14 cellular contexts compared by ENCODE assay signal in genomic region chr10:122420624-122421007, GRCh38. TPM values are rescaled to one million over a fixed set of nuclear protein-coding genes. Genes with fewer than 3 reads are reported as not detected.
DNase-seq lines count a peak whose midpoint lies in the region; ATAC-seq and TF ChIP-seq lines count a peak whose summit lies in the region.
"Had no signal": no experiment of that assay in that cellular context is flagged by ENCODE, and none has a peak within 500 bp of the region (broad histone marks: within the 10 kb centered on the region; RNA-seq: fewer than 3 reads in every experiment).

No MANE protein-coding gene starts in this region.

- H2AFZ ChIP-seq in MM.1S (ENCODE audit: low read length), result no peak overlapping the region

- ATAC-seq in activated B cell treated with CpG ODN at 0.5 μM for 24 hours (ENCODE audit: low read depth) (no peak), foreskin keratinocyte (peak; percentile 59)
- peak; percentile 29 for ATAC-seq in stimulated activated naive CD8-positive, alpha-beta T cell treated with anti-CD3 and anti-CD28 coated beads, Interleukin-15, amount 100 ng/mL, for 72 hours
- ATAC-seq: pancreas, PC-3 had no signal

- H3K9me3 Mint-ChIP-seq in activated T-cell treated with anti-CD3 and anti-CD28 coated beads, Interleukin-2, amount 50 U/mL, for 24 hours, result no peaks in the 10 kb centered on the region
- peaks cover 2% of the 10 kb centered on the region for H3K9me3 Mint-ChIP-seq in activated B cell treated with CpG ODN at 0.5 μM for 24 hours
- peaks cover 0 to 5% of the 10 kb centered on the region in 2 donors for H3K9me3 Mint-ChIP-seq in stimulated activated naive CD8-positive, alpha-beta T cell treated with anti-CD3 and anti-CD28 coated beads, Interleukin-15, amount 100 ng/mL, for 72 hours

- no peaks in the 10 kb centered on the region for H3K36me3 ChIP-seq in MM.1S (replicated peaks; ENCODE audit: insufficient read depth, low read length)

- H3K9ac ChIP-seq in MM.1S (ENCODE audit: low read length), result no peak overlapping the region

- DNase-seq in activated T-cell treated with anti-CD3 and anti-CD28 coated beads, Interleukin-2, amount 50 U/mL, for 24 hours, result no peak
- DNase-seq in activated T-cell treated with anti-CD3 and anti-CD28 coated beads, Interleukin-2, amount 50 U/mL, for 48 hours, result no peak
- DNase-seq in activated B cell treated with CpG ODN at 0.5 μM for 24 hours, result no peak
- peak in 1 of 2 donors; percentile 32 for DNase-seq in foreskin keratinocyte
- DNase-seq in stimulated activated naive CD8-positive, alpha-beta T cell treated with anti-CD3 and anti-CD28 coated beads, Interleukin-15, amount 100 ng/mL, for 72 hours, result no peak
- no peak for DNase-seq in MM.1S
- no peak for DNase-seq in dedifferentiated amniotic fluid mesenchymal stem cell (ENCODE audit: extremely low spot score)
- DNase-seq in NCI-H748 (lab: John Stamatoyannopoulos, UW; ENCODE audit: unreplicated experiment), result no peak
- DNase-seq: activated T-cell treated with anti-CD3 and anti-CD28 coated beads, Interleukin-2, amount 50 U/mL, for 1 hour; NCI-H187 treated with DMSO at 0.1 percent for 48 hours; NCI-H524; pancreas; PC-3 had no signal

- CTCF ChIA-PET in activated B cell treated with CpG ODN at 0.5 μM for 24 hours (lab: Charles Lee), result no interaction called here

- H3F3A ChIP-seq in MM.1S (ENCODE audit: insufficient read depth, low read length), result no peaks in the 10 kb centered on the region

- no peaks in the 10 kb centered on the region for H3K27me3 Mint-ChIP-seq in activated T-cell treated with anti-CD3 and anti-CD28 coated beads, Interleukin-2, amount 50 U/mL, for 24 hours
- no peaks in the 10 kb centered on the region for H3K27me3 Mint-ChIP-seq in activated B cell treated with CpG ODN at 0.5 μM for 24 hours
- no peaks in the 10 kb centered on the region for H3K27me3 Mint-ChIP-seq in stimulated activated naive CD8-positive, alpha-beta T cell treated with anti-CD3 and anti-CD28 coated beads, Interleukin-15, amount 100 ng/mL, for 72 hours

- POLR2A ChIA-PET in activated B cell treated with CpG ODN at 0.5 μM for 24 hours (lab: Charles Lee), result no interaction called here

- no peaks in the 10 kb centered on the region for H4K20me1 ChIP-seq in MM.1S (ENCODE audit: insufficient read depth, low read length)

- no peak overlapping the region for H3K4me3 ChIP-seq in MM.1S (ENCODE audit: low read length)
- H3K4me3 ChIP-seq: pancreas had no signal

- TF ChIP-seq CTCF in activated B cell treated with CpG ODN at 0.5 μM for 24 hours (IDR thresholded peaks at IDR 0.05) (no peak), foreskin keratinocyte (conservative IDR thresholded peaks at IDR 0.05) (no peak), MM.1S (IDR thresholded peaks at IDR 0.05; ENCODE audit: low read length) (no peak)

- intact Hi-C loops in activated B cell treated with CpG ODN at 0.5 μM for 24 hours (cut with micrococcal nuclease), result no loop called here

- H3K27ac ChIP-seq in foreskin keratinocyte (peak overlapping the region; percentile 79), MM.1S (ENCODE audit: low read length) (no peak overlapping the region)
- H3K27ac ChIP-seq: pancreas had no signal

- no peaks in the 10 kb centered on the region for H3K9me3 ChIP-seq in MM.1S (replicated peaks; ENCODE audit: insufficient read depth, low read length)
- H3K9me3 ChIP-seq: pancreas had no signal

- H3K4me2 ChIP-seq in MM.1S (ENCODE audit: low read depth, low read length), result no peak overlapping the region

- H3K4me1 Mint-ChIP-seq in activated T-cell treated with anti-CD3 and anti-CD28 coated beads, Interleukin-2, amount 50 U/mL, for 24 hours (ENCODE audit: low read depth), result peaks cover 74% of the 10 kb centered on the region
- H3K4me1 Mint-ChIP-seq in activated B cell treated with CpG ODN at 0.5 μM for 24 hours, result peaks cover 73% of the 10 kb centered on the region
- H3K4me1 Mint-ChIP-seq in stimulated activated naive CD8-positive, alpha-beta T cell treated with anti-CD3 and anti-CD28 coated beads, Interleukin-15, amount 100 ng/mL, for 72 hours, result peaks cover 67% of the 10 kb centered on the region

- H3K27ac Mint-ChIP-seq in activated T-cell treated with anti-CD3 and anti-CD28 coated beads, Interleukin-2, amount 50 U/mL, for 24 hours, result peak overlapping the region; percentile 48
- peak overlapping the region; percentile 72 for H3K27ac Mint-ChIP-seq in activated B cell treated with CpG ODN at 0.5 μM for 24 hours
- H3K27ac Mint-ChIP-seq in stimulated activated naive CD8-positive, alpha-beta T cell treated with anti-CD3 and anti-CD28 coated beads, Interleukin-15, amount 100 ng/mL, for 72 hours, result peak overlapping the region; percentile 14 to 82

- H3K9me2 ChIP-seq in MM.1S (replicated peaks; ENCODE audit: insufficient read depth, low read length), result no peaks in the 10 kb centered on the region

- no peak overlapping the region for H3K4me3 Mint-ChIP-seq in activated T-cell treated with anti-CD3 and anti-CD28 coated beads, Interleukin-2, amount 50 U/mL, for 24 hours
- no peak overlapping the region for H3K4me3 Mint-ChIP-seq in activated B cell treated with CpG ODN at 0.5 μM for 24 hours
- H3K4me3 Mint-ChIP-seq in stimulated activated naive CD8-positive, alpha-beta T cell treated with anti-CD3 and anti-CD28 coated beads, Interleukin-15, amount 100 ng/mL, for 72 hours, result peak overlapping the region; percentile 41 to 62

- H3K36me3 Mint-ChIP-seq in activated T-cell treated with anti-CD3 and anti-CD28 coated beads, Interleukin-2, amount 50 U/mL, for 24 hours (ENCODE audit: low read depth), result peaks cover 65% of the 10 kb centered on the region
- peaks cover 51% of the 10 kb centered on the region for H3K36me3 Mint-ChIP-seq in activated B cell treated with CpG ODN at 0.5 μM for 24 hours (ENCODE audit: low read depth)

- no peaks in the 10 kb centered on the region for H3K79me2 ChIP-seq in MM.1S (ENCODE audit: low read length)

- H3K27me3 ChIP-seq in foreskin keratinocyte (no peaks in the 10 kb centered on the region), MM.1S (replicated peaks; ENCODE audit: insufficient read depth, low read length) (no peaks in the 10 kb centered on the region)
- H3K27me3 ChIP-seq: pancreas had no signal

- peaks cover 18% of the 10 kb centered on the region for H3K4me1 ChIP-seq in foreskin keratinocyte
- H3K4me1 ChIP-seq in MM.1S (ENCODE audit: low read length), result no peaks in the 10 kb centered on the region

RNA-seq across cellular contexts. Expression of gene ARMS2, which starts 33.8 kb away (rescaled TPM):
- total RNA-seq in activated B cell treated with CpG ODN at 0.5 μM for 24 hours (not detected in 2 replicates), foreskin keratinocyte (not detected in 2 replicates)
- polyA plus RNA-seq in foreskin keratinocyte, result not detected in 2 replicates
- total RNA-seq: glomerular endothelial cell, pancreas, PC-3 had no signal
- polyA plus RNA-seq: pancreas had no signal

RNA-seq across cellular contexts. Expression of gene HTRA1, which starts 40.7 kb away (rescaled TPM):
- total RNA-seq in activated B cell treated with CpG ODN at 0.5 μM for 24 hours (not detected in 2 replicates), foreskin keratinocyte (375 and 388 TPM in 2 replicates)
- 396 and 403 TPM in 2 replicates for polyA plus RNA-seq in foreskin keratinocyte

RNA-seq across cellular contexts. Expression of gene PLEKHA1, which starts 46.1 kb away (rescaled TPM):
- total RNA-seq in activated B cell treated with CpG ODN at 0.5 μM for 24 hours (11.8 and 12.8 TPM in 2 replicates), foreskin keratinocyte (48.6 and 54.8 TPM in 2 replicates)
- polyA plus RNA-seq in foreskin keratinocyte, result 13.9 and 14.5 TPM in 2 replicates

Comparison
In these comparisons a context has a peak if more than half of its experiments do, and no peak if none do; other contexts are left out.
1. H3K4me3 Mint-ChIP-seq: peak in stimulated activated naive CD8-positive, alpha-beta T cell treated with anti-CD3 and anti-CD28 coated beads, Interleukin-15, amount 100 ng/mL, for 72 hours (2 of 2); none in activated T-cell treated with anti-CD3 and anti-CD28 coated beads, Interleukin-2, amount 50 U/mL, for 24 hours (single experiment) and activated B cell treated with CpG ODN at 0.5 μM for 24 hours (single experiment).
2. RNA of gene HTRA1, which starts 40.7 kb away (total RNA-seq): 375 to 388 TPM in foreskin keratinocyte; not detected in activated B cell treated with CpG ODN at 0.5 μM for 24 hours; every median in the first group is over 100 times any median in the second.
3. Peak in every context shown above with its lines, with median percentiles within 50 percentile points of each other: H3K27ac Mint-ChIP-seq.